Comparison of ENCODE assay signal across 1 cellular context in genomic region chr4:122384245-122384644, GRCh38.
TF ChIP-seq lines count a peak whose summit lies in the region.

No MANE protein-coding gene starts in this region.

TF ChIP-seq in HepG2, 621 proteins besides CTCF, POLR2A, EP300 and RAD21 (continued from another document):
- TF ChIP-seq REL (CRISPR knock-in tag; conservative IDR thresholded peaks at IDR 0.05) (no peak), ZFP36L2 (CRISPR knock-in tag; IDR thresholded peaks at IDR 0.05) (no peak)
